In the genomic region with DNA sequence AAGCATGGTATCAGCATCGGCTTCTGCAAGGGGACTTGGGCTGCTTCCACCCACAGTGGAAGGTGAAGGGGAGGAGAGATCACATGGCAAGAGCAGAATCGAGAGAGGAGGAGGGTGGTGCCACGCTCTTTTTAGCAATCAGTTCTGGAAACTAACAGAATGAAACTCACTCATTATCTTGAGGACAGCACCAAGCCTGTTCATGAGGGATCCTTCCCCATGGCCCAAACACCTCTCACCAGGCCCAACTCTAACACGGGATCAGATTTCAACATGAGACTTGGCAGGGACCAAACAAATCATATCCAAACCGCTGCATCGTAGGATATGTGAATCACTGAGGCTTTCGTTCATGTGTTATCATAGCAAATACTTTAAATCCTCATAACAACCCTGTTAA, we compare ENCODE assay signal across 14 cellular contexts.
A peak's percentile ranks its signal among the peaks of the same experiment; 100 is the strongest.
DNase-seq lines count a peak whose midpoint lies in the region; ATAC-seq, FAIRE-seq and TF ChIP-seq lines count a peak whose summit lies in the region.
"Had no signal": no experiment of that assay in that cellular context is flagged by ENCODE, and none has a peak within 500 bp of the region (broad histone marks: within the 10 kb centered on the region; RNA-seq: fewer than 3 reads in every experiment).

No MANE protein-coding gene starts in this region.

- DNase-seq in GM23248 (peak; percentile 39), NCI-H2196 (lab: John Stamatoyannopoulos, UW; ENCODE audit: unreplicated experiment) (peak; percentile 9), epithelial cell of esophagus (ENCODE audit: low read depth) (peak; percentile 18), prostate gland (ENCODE audit: low spot score) (peak; percentile 3), MV-4-11 (lab: John Stamatoyannopoulos, UW) (no peak), H54 (ENCODE audit: insufficient read length, low spot score) (no peak)
- DNase-seq in naive thymus-derived CD4-positive, alpha-beta T cell, result no peak
- DNase-seq: activated CD8-positive, alpha-beta memory T cell treated with anti-CD3 and anti-CD28 coated beads, Interleukin-2, amount 10 ng/mL, durations not matched to agents 7 days and 5 days; amygdala; Calu3 had no signal

- no peaks in the 10 kb centered on the region for H3K27me3 ChIP-seq in GM23248 (replicated peaks; ENCODE audit: insufficient read depth)
- H3K27me3 ChIP-seq in prostate gland (replicated peaks; ENCODE audit: insufficient read depth), result no peaks in the 10 kb centered on the region
- no peaks in the 10 kb centered on the region for H3K27me3 ChIP-seq in naive thymus-derived CD4-positive, alpha-beta T cell (ENCODE audit: control insufficient read depth in 2 of 2, insufficient read depth in 2 of 2, low read length in 2 of 2)

- no peaks in the 10 kb centered on the region for H3K9me2 ChIP-seq in GM23248 (ENCODE audit: insufficient read depth)

- no peaks in the 10 kb centered on the region for H3K9me3 ChIP-seq in GM23248 (ENCODE audit: low read depth)
- no peaks in the 10 kb centered on the region for H3K9me3 ChIP-seq in prostate gland
- no peaks in the 10 kb centered on the region for H3K9me3 ChIP-seq in naive thymus-derived CD4-positive, alpha-beta T cell (ENCODE audit: control insufficient read depth in 2 of 3, low read length in 3 of 3)

- CTCF ChIA-PET in naive thymus-derived CD4-positive, alpha-beta T cell (lab: Charles Lee), result no interaction called here

- TF ChIP-seq CTCF in epithelial cell of esophagus (IDR thresholded peaks at IDR 0.05; ENCODE audit: insufficient read depth, low read depth, low read length, missing control alignments) (no peak), prostate gland (IDR thresholded peaks at IDR 0.05) (no peak)

- no peak overlapping the region for H2AFZ ChIP-seq in GM23248

- 34 to 37% methylated on average over 7 of the region's 7 CpGs for WGBS in GM23248 (ENCODE audit: low coverage in 1 of 2, low lambda C conversion rate in 2 of 2, missing lambda C conversion rate in 2 of 2), 2 experiments
- 21% methylated on average over 7 of the region's 7 CpGs for WGBS in prostate gland

- intact Hi-C loops in prostate gland (cut with DNase I), result no loop called here
- intact Hi-C loops in naive thymus-derived CD4-positive, alpha-beta T cell (cut with micrococcal nuclease), result no loop called here

- peaks cover 0 to 2% (median 0%) of the 10 kb centered on the region in 11 donors for H3K9me3 Mint-ChIP-seq in naive thymus-derived CD4-positive, alpha-beta T cell
- H3K9me3 Mint-ChIP-seq: natural killer cell treated with Interleukin-12 subunit alpha and Interleukin-12 subunit beta and Interleukin-15 and Interleukin-18, amount 100 ng/mL, for 72 hours had no signal

- H3K79me2 ChIP-seq in GM23248 (ENCODE audit: insufficient read depth), result no peaks in the 10 kb centered on the region

- H3K4me1 Mint-ChIP-seq in naive thymus-derived CD4-positive, alpha-beta T cell, result no peaks in the 10 kb centered on the region
- H3K4me1 Mint-ChIP-seq: activated CD8-positive, alpha-beta memory T cell treated with anti-CD3 and anti-CD28 coated beads, Interleukin-2, amount 10 ng/mL, durations not matched to agents 7 days and 5 days had no signal

- no peaks in the 10 kb centered on the region for H3F3A ChIP-seq in GM23248 (ENCODE audit: insufficient read depth)

- no peak overlapping the region for H3K4me3 Mint-ChIP-seq in naive thymus-derived CD4-positive, alpha-beta T cell
- H3K4me3 Mint-ChIP-seq: activated CD8-positive, alpha-beta memory T cell treated with anti-CD3 and anti-CD28 coated beads, Interleukin-2, amount 10 ng/mL, durations not matched to agents 7 days and 5 days; natural killer cell treated with Interleukin-12 subunit alpha and Interleukin-12 subunit beta and Interleukin-15 and Interleukin-18, amount 100 ng/mL, for 72 hours had no signal

- no peak for FAIRE-seq in H54 (lab: Jason Lieb, UNC)
- FAIRE-seq: islet of Langerhans, TTC549 had no signal

- H3K27ac ChIP-seq in GM23248 (no peak overlapping the region), prostate gland (no peak overlapping the region)
- no peak overlapping the region for H3K27ac ChIP-seq in naive thymus-derived CD4-positive, alpha-beta T cell (ENCODE audit: low read depth, low read length)

- H3K4me3 ChIP-seq in GM23248 (no peak overlapping the region), epithelial cell of esophagus (ENCODE audit: low read length) (no peak overlapping the region), prostate gland (no peak overlapping the region)
- H3K4me3 ChIP-seq in naive thymus-derived CD4-positive, alpha-beta T cell (ENCODE audit: low read length), result no peak overlapping the region

- H4K20me1 ChIP-seq in GM23248 (ENCODE audit: insufficient read depth), result no peaks in the 10 kb centered on the region

- H3K27ac Mint-ChIP-seq in naive thymus-derived CD4-positive, alpha-beta T cell, result no peak overlapping the region
- H3K27ac Mint-ChIP-seq: activated CD8-positive, alpha-beta memory T cell treated with anti-CD3 and anti-CD28 coated beads, Interleukin-2, amount 10 ng/mL, durations not matched to agents 7 days and 5 days; natural killer cell treated with Interleukin-12 subunit alpha and Interleukin-12 subunit beta and Interleukin-15 and Interleukin-18, amount 100 ng/mL, for 72 hours had no signal

- H3K4me1 ChIP-seq in GM23248 (ENCODE audit: insufficient read depth), result no peaks in the 10 kb centered on the region
- H3K4me1 ChIP-seq in prostate gland (replicated peaks), result no peaks in the 10 kb centered on the region
- H3K4me1 ChIP-seq in naive thymus-derived CD4-positive, alpha-beta T cell (ENCODE audit: control insufficient read depth in 2 of 2, insufficient read depth in 2 of 2, low read length in 2 of 2), result no peaks in the 10 kb centered on the region

- H3K36me3 Mint-ChIP-seq in naive thymus-derived CD4-positive, alpha-beta T cell, result no peaks in the 10 kb centered on the region
- H3K36me3 Mint-ChIP-seq: activated CD8-positive, alpha-beta memory T cell treated with anti-CD3 and anti-CD28 coated beads, Interleukin-2, amount 10 ng/mL, durations not matched to agents 7 days and 5 days; natural killer cell treated with Interleukin-12 subunit alpha and Interleukin-12 subunit beta and Interleukin-15 and Interleukin-18, amount 100 ng/mL, for 72 hours had no signal

- POLR2A ChIA-PET in naive thymus-derived CD4-positive, alpha-beta T cell (lab: Charles Lee), result no interaction called here

- no peak for ATAC-seq in naive thymus-derived CD4-positive, alpha-beta T cell
- no peak for ATAC-seq in HG03432 (IDR thresholded peaks at IDR 0.05; ENCODE audit: unreplicated experiment)
- ATAC-seq: activated CD8-positive, alpha-beta memory T cell treated with anti-CD3 and anti-CD28 coated beads, Interleukin-2, amount 10 ng/mL, durations not matched to agents 7 days and 5 days; natural killer cell treated with Interleukin-12 subunit alpha and Interleukin-12 subunit beta and Interleukin-15 and Interleukin-18, amount 100 ng/mL, for 72 hours had no signal

- no peak overlapping the region for H3K4me2 ChIP-seq in GM23248 (ENCODE audit: unreplicated experiment)

- H3K36me3 ChIP-seq in GM23248 (ENCODE audit: low read depth), result no peaks in the 10 kb centered on the region
- no peaks in the 10 kb centered on the region for H3K36me3 ChIP-seq in prostate gland
- no peaks in the 10 kb centered on the region for H3K36me3 ChIP-seq in naive thymus-derived CD4-positive, alpha-beta T cell (ENCODE audit: control insufficient read depth in 2 of 3, insufficient read depth in 3 of 3, low read length in 3 of 3)

- in situ Hi-C loops in GM23248 (cut with MboI), result no loop called here

- TF ChIP-seq POLR2A in prostate gland (IDR thresholded peaks at IDR 0.05) (no peak), H54 (IDR thresholded peaks at IDR 0.05; ENCODE audit: low read depth, low read length) (no peak)

- no peak overlapping the region for H3K9ac ChIP-seq in GM23248

- H3K27me3 Mint-ChIP-seq in naive thymus-derived CD4-positive, alpha-beta T cell, result peaks cover 0 to 4% (median 0%) of the 10 kb centered on the region in 5 donors
- H3K27me3 Mint-ChIP-seq: activated CD8-positive, alpha-beta memory T cell treated with anti-CD3 and anti-CD28 coated beads, Interleukin-2, amount 10 ng/mL, durations not matched to agents 7 days and 5 days had no signal

Comparison
In these comparisons a context has a peak if more than half of its experiments do, and no peak if none do; other contexts are left out.
1. DNase-seq: peak in GM23248 (single experiment), NCI-H2196 (single experiment), epithelial cell of esophagus (single experiment) and prostate gland (single experiment); none in MV-4-11 (single experiment), H54 (single experiment) and naive thymus-derived CD4-positive, alpha-beta T cell (0 of 9).